26 cellular contexts compared by ENCODE assay signal in the genomic region with DNA sequence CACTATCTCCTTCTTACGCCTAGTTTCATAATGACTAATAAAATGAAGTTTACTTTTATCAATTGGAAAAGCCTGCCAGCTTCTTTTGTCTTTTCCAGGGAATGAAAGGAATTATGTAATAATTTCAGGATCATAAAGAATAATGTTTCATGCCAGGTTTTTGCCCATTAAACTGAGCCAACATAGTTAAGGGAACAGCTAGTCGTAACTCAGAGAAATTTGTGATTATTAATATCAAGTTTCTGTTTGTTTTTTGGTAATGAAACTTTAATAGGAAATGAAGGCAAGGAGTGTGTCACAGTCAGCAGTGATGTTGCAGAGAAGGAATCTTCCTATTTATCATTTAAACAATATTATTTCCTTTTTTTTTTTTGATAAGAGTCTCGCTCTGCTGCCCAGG.
"Had no signal": no experiment of that assay in that cellular context is flagged by ENCODE, and none has a peak within 500 bp of the region (broad histone marks: within the 10 kb centered on the region; RNA-seq: fewer than 3 reads in every experiment).

No MANE protein-coding gene starts in this region.

- H3K4me1 ChIP-seq: right atrium auricular region had no signal

- H3K9me3 ChIP-seq: heart right ventricle, pancreas, psoas muscle, right atrium auricular region, testis had no signal

- H3K4me3 Mint-ChIP-seq: naive thymus-derived CD4-positive, alpha-beta T cell; stimulated activated memory B cell treated with anti-CD40 and anti-IgM and Interleukin-4, amounts not matched to agents 10 μg/mL and 1 μg/mL and 100 μg/mL, for 72 hours had no signal

- H3K27me3 Mint-ChIP-seq: stimulated activated memory B cell treated with anti-CD40 and anti-IgM and Interleukin-4, amounts not matched to agents 10 μg/mL and 1 μg/mL and 100 μg/mL, for 72 hours had no signal

- H3K27ac ChIP-seq: brain microvascular endothelial cell, foreskin keratinocyte, heart right ventricle, pancreas, psoas muscle, right atrium auricular region, testis had no signal

- H3K27me3 ChIP-seq: brain microvascular endothelial cell, foreskin keratinocyte, heart right ventricle, pancreas, right atrium auricular region, testis had no signal

- DNase-seq: activated CD4-positive, alpha-beta T cell treated with anti-CD3 and anti-CD28 coated beads for 48 hours; activated CD4-positive, alpha-beta T cell treated with anti-CD3 and anti-CD28 coated beads, Interleukin-2, amount 50 U/mL, for 48 hours; activated CD8-positive, alpha-beta memory T cell treated with anti-CD3 and anti-CD28 coated beads for 24 hours; activated gamma-delta T cell treated with Interleukin-2 at 50 U/mL for 16 hours; activated naive CD4-positive, alpha-beta T cell treated with anti-CD3 and anti-CD28 coated beads, Interleukin-2, amount 50 U/mL, for 16 hours; amniotic stem cell; brain microvascular endothelial cell; caudate nucleus; cortex of kidney; foreskin keratinocyte; heart right ventricle; midbrain; naive thymus-derived CD4-positive, alpha-beta T cell; nucleus accumbens; pancreas; psoas muscle; stimulated activated CD4-positive, alpha-beta T cell treated with anti-CD3 and anti-CD28 coated beads, Interleukin-1b, Interleukin-23, amount 100 ng/mL, for 48 hours; stimulated activated CD4-positive, alpha-beta T cell treated with anti-CD3 and anti-CD28 coated beads, Interleukin-4, amount 100 ng/mL, for 4 hours; stimulated activated CD8-positive, alpha-beta memory T cell treated with anti-CD3 and anti-CD28 coated beads, Interleukin-4, amount 100 ng/mL, for 48 hours; testis; trophoblast cell had no signal

- ATAC-seq: activated CD4-positive, CD25-positive, alpha-beta regulatory T cell treated with anti-CD3 and anti-CD28 coated beads, Interleukin-2, amount 50 U/mL, for 24 hours; esophagus mucosa; foreskin keratinocyte; heart right ventricle; naive thymus-derived CD4-positive, alpha-beta T cell; pancreas; psoas muscle; stimulated activated memory B cell treated with anti-CD40 and anti-IgM and Interleukin-4, amounts not matched to agents 10 μg/mL and 1 μg/mL and 100 μg/mL, for 72 hours had no signal

- H3K4me3 ChIP-seq: heart right ventricle, pancreas, psoas muscle, right atrium auricular region, smooth muscle cell, testis had no signal

- H3K9me3 Mint-ChIP-seq: naive thymus-derived CD4-positive, alpha-beta T cell; stimulated activated memory B cell treated with anti-CD40 and anti-IgM and Interleukin-4, amounts not matched to agents 10 μg/mL and 1 μg/mL and 100 μg/mL, for 72 hours had no signal
